In genomic region chr19:20107301-20107700, GRCh38 we compare ENCODE assay signal across 27 cellular contexts. TPM values are rescaled to one million over a fixed set of nuclear protein-coding genes. Genes with fewer than 3 reads are reported as not detected.
DNase-seq lines count a peak whose midpoint lies in the region; ATAC-seq, FAIRE-seq and TF ChIP-seq lines count a peak whose summit lies in the region.
"Had no signal": no experiment of that assay in that cellular context is flagged by ENCODE, and none has a peak within 500 bp of the region (broad histone marks: within the 10 kb centered on the region; RNA-seq: fewer than 3 reads in every experiment).

No MANE protein-coding gene starts in this region.

- no peak overlapping the region for H2BK15ac ChIP-seq in H1 (ENCODE audit: low read length)

- TF ChIP-seq CTCF in GM23338 (conservative IDR thresholded peaks at IDR 0.05; ENCODE audit: low read depth in 2 of 2) (no peak), H1 (IDR thresholded peaks at IDR 0.05; ENCODE audit: control extremely low read depth in 1 of 3, insufficient read depth in 1 of 3, low read depth in 1 of 3, low read length in 3 of 3) (no peak), parathyroid adenoma (IDR thresholded peaks at IDR 0.05) (no peak)

- H3K27ac ChIP-seq in GM23338 (ENCODE audit: low read depth) (0 out of 2 replicates have a peak overlapping the region, but pooled peaks have one; percentile 23), H1 (ENCODE audit: low read depth, low read length) (no peak overlapping the region), parathyroid adenoma (peak overlapping the region; percentile 66)
- H3K27ac ChIP-seq: 22Rv1; A549; BLaER1 treated with 17β-estradiol and CSF1 and Interleukin-3, amounts not matched to agents 10 nM and 100 nM; C4-2B had no signal

- H3K4me1 ChIP-seq in GM23338 (ENCODE audit: insufficient read depth) (peaks cover 15% of the 10 kb centered on the region), H1 (replicated peaks in 1 of 4; ENCODE audit: control insufficient read depth in 3 of 4, insufficient read depth in 4 of 4, low read length in 3 of 4) (peaks cover 0 to 2% (median 0%) of the 10 kb centered on the region in 4 experiments; a peak in 1 of 7 replicates), parathyroid adenoma (peaks cover 17% of the 10 kb centered on the region)
- H3K4me1 ChIP-seq: A549; BLaER1 treated with 17β-estradiol and CSF1 and Interleukin-3, amounts not matched to agents 10 nM and 100 nM; Caco-2 had no signal

- 0 out of 2 replicates have a peak, but pooled peaks cover 4% of the 10 kb centered on the region for H3K9me2 ChIP-seq in GM23338 (ENCODE audit: insufficient read depth)

- peaks cover 55% of the 10 kb centered on the region for H3K9me3 Mint-ChIP-seq in GM23338

- no peak overlapping the region for H2BK20ac ChIP-seq in H1 (ENCODE audit: low read length)

- H2BK120ac ChIP-seq in H1 (replicated peaks; ENCODE audit: low read depth, low read length): no peak overlapping the region

- no peak overlapping the region for H3K4me3 ChIP-seq in GM23338
- H3K4me3 ChIP-seq in H1 (ENCODE audit: extremely low read depth in 1 of 4, insufficient read depth in 2 of 4, low read depth in 3 of 4, low read length in 4 of 4): no peak overlapping the region
- H3K4me3 ChIP-seq in parathyroid adenoma (ENCODE audit: low read depth, low read length): no peak overlapping the region
- H3K4me3 ChIP-seq: A549, GM12878 had no signal

- no peak overlapping the region for H4K91ac ChIP-seq in H1 (replicated peaks; ENCODE audit: insufficient read length, low read length)

- no peak overlapping the region for H3K56ac ChIP-seq in H1 (replicated peaks; ENCODE audit: insufficient read length, low read depth, low read length)

- H2BK5ac ChIP-seq in H1 (ENCODE audit: low read depth, low read length): 0 out of 2 replicates have a peak overlapping the region, but pooled peaks have one; percentile 49

- H3K36me3 ChIP-seq in GM23338 (ENCODE audit: insufficient read depth) (peaks cover 45% of the 10 kb centered on the region), H1 (ENCODE audit: control insufficient read depth in 2 of 4, insufficient read depth in 4 of 4, low read length in 3 of 4) (peaks cover 12 to 83% (median 46%) of the 10 kb centered on the region in 4 experiments), parathyroid adenoma (ENCODE audit: control insufficient read depth, insufficient read depth, low read length) (no peaks in the 10 kb centered on the region)

- H3K23me2 ChIP-seq in H1 (ENCODE audit: low read depth, low read length): no peaks in the 10 kb centered on the region

- peaks cover 57% of the 10 kb centered on the region for H3K36me3 Mint-ChIP-seq in GM23338 (ENCODE audit: low read depth)

- H4K8ac ChIP-seq in H1 (ENCODE audit: extremely low read depth, insufficient read depth, low read length): no peak overlapping the region

- TF ChIP-seq POLR2A in H1 (IDR thresholded peaks at IDR 0.05; ENCODE audit: control extremely low read depth in 1 of 2, low read depth in 2 of 2, low read length in 2 of 2): no peak

- H3K27me3 ChIP-seq in GM23338 (ENCODE audit: insufficient read depth) (no peaks in the 10 kb centered on the region), H1 (replicated peaks in 1 of 4; ENCODE audit: control insufficient read depth in 3 of 4, extremely low read depth in 1 of 4, insufficient read depth in 3 of 4, low read length in 3 of 4) (no peaks in the 10 kb centered on the region), parathyroid adenoma (ENCODE audit: control insufficient read depth, insufficient read depth, low read length) (no peaks in the 10 kb centered on the region)
- H3K27me3 ChIP-seq: BLaER1 treated with 17β-estradiol and CSF1 and Interleukin-3, amounts not matched to agents 10 nM and 100 nM had no signal

- no peak overlapping the region for H3K14ac ChIP-seq in H1 (ENCODE audit: insufficient read length)

- H4K5ac ChIP-seq in H1 (ENCODE audit: insufficient read length, low read depth, low read length): no peak overlapping the region

- DNase-seq in GM23338 (ENCODE audit: low spot score) (no peak), H1 (ENCODE audit: low read depth in 1 of 2, low spot score in 2 of 2) (peak in 1 of 2 experiments; percentile 24), RPMI8226 (no peak), DMS114 treated with DMSO at 0.1 percent for 48 hours (lab: John Stamatoyannopoulos, UW; ENCODE audit: unreplicated experiment) (no peak), HUDEP-2 (lab: John Stamatoyannopoulos, UW; ENCODE audit: unreplicated experiment in 76 of 76) (no peak)
- DNase-seq: AML-193; Caco-2; Calu3; CD4-positive, alpha-beta T cell; CD8-positive, alpha-beta T cell; DMS153; DMS53; DMS79; DND-41; EL; GDM1 had no signal

- H3K18ac ChIP-seq in H1 (ENCODE audit: extremely low read depth, low read length): no peak overlapping the region

- ATAC-seq in GM23338: no peak
- ATAC-seq: A549; CD8-positive, alpha-beta T cell; GM12878 had no signal

- TF ChIP-seq EP300 in H1 (IDR thresholded peaks at IDR 0.05; ENCODE audit: borderline replicate concordance in 1 of 2, low read depth in 2 of 2, low read length in 2 of 2): no peak

- no peak overlapping the region for H2BK12ac ChIP-seq in H1 (ENCODE audit: low read depth, low read length)

- no peaks in the 10 kb centered on the region; the same call in 1 of the 2 replicates for H3F3A ChIP-seq in GM23338 (replicated peaks; ENCODE audit: low read depth)

- peaks cover 2% of the 10 kb centered on the region for H3K27me3 Mint-ChIP-seq in GM23338 (ENCODE audit: insufficient read depth, low read depth, poor library complexity)
- H3K27me3 Mint-ChIP-seq: B cell; CD4-positive, alpha-beta T cell had no signal

- H4K20me1 ChIP-seq in GM23338 (replicated peaks; ENCODE audit: insufficient read depth): peaks cover 25% of the 10 kb centered on the region; the same call in 1 of the 2 replicates
- peaks cover 0 to 2% of the 10 kb centered on the region in 2 experiments for H4K20me1 ChIP-seq in H1 (replicated peaks in 1 of 2; ENCODE audit: control insufficient read depth in 1 of 2, insufficient read depth in 2 of 2, low read length in 2 of 2)
- H4K20me1 ChIP-seq: BLaER1 treated with 17β-estradiol and CSF1 and Interleukin-3, amounts not matched to agents 10 nM and 100 nM had no signal

- H2AFZ ChIP-seq in GM23338: no peak overlapping the region
- no peak overlapping the region for H2AFZ ChIP-seq in H1 (ENCODE audit: low read length)
- H2AFZ ChIP-seq in parathyroid adenoma: no peak overlapping the region

- H3K9ac ChIP-seq in H1 (replicated peaks in 1 of 4; ENCODE audit: extremely low read depth in 1 of 4, low read depth in 3 of 4, low read length in 3 of 4) (no peak overlapping the region), parathyroid adenoma (no peak overlapping the region)
- H3K9ac ChIP-seq: BLaER1 treated with 17β-estradiol and CSF1 and Interleukin-3, amounts not matched to agents 10 nM and 100 nM had no signal

- no peak overlapping the region for H3K4ac ChIP-seq in H1 (replicated peaks; ENCODE audit: insufficient read length, low read depth, low read length)

- 100% methylated on average over 3 of the region's 3 CpGs; no CpG with 5 or more reads in 1 of the 2 experiments for WGBS in H1 (ENCODE audit: extremely low coverage in 1 of 2, insufficient coverage in 1 of 2, insufficient read length in 1 of 2, insufficient replicate concordance in 2 of 2, low coverage in 1 of 2, low lambda C conversion rate in 2 of 2, missing lambda C conversion rate in 1 of 2), 2 experiments

- POLR2A ChIA-PET in H1 (lab: Charles Lee; ENCODE audit: partially characterized antibody): interaction anchor here (0.6 to 1.5 kb wide), 4 partner anchors 9 to 73 kb away, joined by 3 to 5 read pairs (median 3); no protein-coding TSS in a partner anchor

- H3K79me1 ChIP-seq in H1 (ENCODE audit: low read depth, low read length): no peaks in the 10 kb centered on the region; the same call in 1 of the 2 replicates

- H3K79me2 ChIP-seq in GM23338 (replicated peaks; ENCODE audit: insufficient read depth): peaks cover 90% of the 10 kb centered on the region
- peaks cover under 1 to 72% of the 10 kb centered on the region in 2 experiments for H3K79me2 ChIP-seq in H1 (ENCODE audit: control insufficient read depth in 1 of 2, insufficient read depth in 2 of 2, low read length in 2 of 2)
- peaks cover 3% of the 10 kb centered on the region for H3K79me2 ChIP-seq in parathyroid adenoma

- H2AK5ac ChIP-seq in H1 (ENCODE audit: low read depth, low read length): no peak overlapping the region

- peaks cover 14 to 22% of the 10 kb centered on the region in 2 experiments for H3K9me3 ChIP-seq in H1 (ENCODE audit: insufficient read depth in 2 of 2, low read depth in 1 of 2, low read length in 1 of 2)
- no peaks in the 10 kb centered on the region for H3K9me3 ChIP-seq in parathyroid adenoma (ENCODE audit: control insufficient read depth, low read length)
- H3K9me3 ChIP-seq: A549 had no signal

- H3K27ac Mint-ChIP-seq in GM23338: no peak overlapping the region
- H3K27ac Mint-ChIP-seq: B cell; CD4-positive, alpha-beta T cell; CD8-positive, alpha-beta T cell had no signal

- H3K23ac ChIP-seq in H1 (ENCODE audit: insufficient read length): no peak overlapping the region

- TF ChIP-seq RAD21 in H1 (IDR thresholded peaks at IDR 0.05 in 1 of 2, conservative IDR thresholded peaks at IDR 0.05 in 1 of 2; ENCODE audit: low read depth in 2 of 2, low read length in 2 of 2): no peak

- CTCF ChIA-PET in H1 (lab: Charles Lee; ENCODE audit: partially characterized antibody): interaction anchor here (1.4 kb wide), 1 partner anchor 109 kb away, joined by 4 read pairs; no protein-coding TSS in a partner anchor

- peaks cover 8% of the 10 kb centered on the region; the same call in 2 of the 3 replicates for H3K4me1 Mint-ChIP-seq in GM23338
- H3K4me1 Mint-ChIP-seq: B cell had no signal

- no peak overlapping the region for H3K4me3 Mint-ChIP-seq in GM23338
- H3K4me3 Mint-ChIP-seq: B cell; CD4-positive, alpha-beta T cell; CD8-positive, alpha-beta T cell had no signal

- no peak overlapping the region for H3K4me2 ChIP-seq in GM23338
- H3K4me2 ChIP-seq in H1 (ENCODE audit: insufficient read depth in 1 of 2, low read depth in 2 of 2, low read length in 2 of 2): no peak overlapping the region
- H3K4me2 ChIP-seq in parathyroid adenoma (ENCODE audit: low read length): no peak overlapping the region
- H3K4me2 ChIP-seq: A549; BLaER1 treated with 17β-estradiol and CSF1 and Interleukin-3, amounts not matched to agents 10 nM and 100 nM had no signal

- no peak for FAIRE-seq in H1 (lab: Jason Lieb, UNC)
- FAIRE-seq: A549, D721Med, GM12878, GM12892, GM18507 had no signal

RNA-seq across cellular contexts. Expression of gene ZNF90, which starts 29.5 kb away (rescaled TPM):
- 101 and 122 TPM in 2 replicates for total RNA-seq in GM23338 (2014; rRNA removed; shearing (Covaris generic))
- polyA plus RNA-seq in GM23338 (2016; fragmentation: Nextera tagmentation; extraction: Ambion mirVana) (99.0 and 102 TPM in 2 replicates), H1 (2011; rRNA removed) (41.2 and 41.7 TPM in 2 replicates)
- 105 and 114 TPM in 2 replicates for total RNA-seq in H1 (2021; fragmentation: NEBNext Ultra II Directional; extraction: Animal tissue kit (Norgen Biotek cat#: 25700))
- polyA plus RNA-seq in H1 (2011; cell fraction: cytosol; rRNA removed): 55.4 TPM
- 84.8 TPM for polyA plus RNA-seq in H1 (2011; cell fraction: nucleus; rRNA removed)
- 28.6 to 45.6 TPM (median 33.4 TPM) in 4 replicates for polyA plus RNA-seq in H1 (2012, experiment 1 of 2)
- 5.5 TPM for polyA plus RNA-seq in H1 (2012, experiment 2 of 2)
- 86.2 TPM for polyA plus RNA-seq in H1 (2013, experiment 1 of 2)
- 80.4 TPM for polyA plus RNA-seq in H1 (2013, experiment 2 of 2)
- 50.8 and 72.6 TPM in 2 replicates for polyA minus RNA-seq in H1 (2011; rRNA and poly(A)+ RNA removed)
- polyA minus RNA-seq in H1 (2011; cell fraction: cytosol; rRNA and poly(A)+ RNA removed): 65.7 TPM
- polyA minus RNA-seq in H1 (2011; cell fraction: nucleus; rRNA and poly(A)+ RNA removed): 180 TPM
- total RNA-seq: G401 had no signal
- polyA plus RNA-seq: A549 had no signal

RNA-seq across cellular contexts. Expression of gene ZNF486, which starts 59.7 kb away (rescaled TPM):
- total RNA-seq in GM23338 (2014; rRNA removed; shearing (Covaris generic)): 37.6 and 38.9 TPM in 2 replicates
- polyA plus RNA-seq in GM23338 (2016; fragmentation: Nextera tagmentation; extraction: Ambion mirVana) (21.2 and 25.4 TPM in 2 replicates), H1 (2011; rRNA removed) (6.3 and 10.7 TPM in 2 replicates)
- total RNA-seq in H1 (2021; fragmentation: NEBNext Ultra II Directional; extraction: Animal tissue kit (Norgen Biotek cat#: 25700)): 21.3 and 23.4 TPM in 2 replicates
- polyA plus RNA-seq in H1 (2011; cell fraction: cytosol; rRNA removed): 11.0 TPM
- 6.5 TPM for polyA plus RNA-seq in H1 (2011; cell fraction: nucleus; rRNA removed)
- polyA plus RNA-seq in H1 (2012, experiment 1 of 2): 10.5 to 15.0 TPM (median 11.2 TPM) in 4 replicates
- polyA plus RNA-seq in H1 (2012, experiment 2 of 2): 4.6 TPM
- 17.6 TPM for polyA plus RNA-seq in H1 (2013, experiment 1 of 2)
- polyA plus RNA-seq in H1 (2013, experiment 2 of 2): 15.9 TPM
- polyA minus RNA-seq in H1 (2011; rRNA and poly(A)+ RNA removed): 16.1 and 20.6 TPM in 2 replicates
- 24.7 TPM for polyA minus RNA-seq in H1 (2011; cell fraction: cytosol; rRNA and poly(A)+ RNA removed)
- 47.8 TPM for polyA minus RNA-seq in H1 (2011; cell fraction: nucleus; rRNA and poly(A)+ RNA removed)
- total RNA-seq: Calu3, G401 had no signal
